38 cellular contexts compared by ENCODE assay signal in genomic region chr10:31422634-31423033, GRCh38.
"Had no signal": no experiment of that assay in that cellular context is flagged by ENCODE, and none has a peak within 500 bp of the region (broad histone marks: within the 10 kb centered on the region; RNA-seq: fewer than 3 reads in every experiment).

No MANE protein-coding gene starts in this region.

- H3K4me3 Mint-ChIP-seq: activated naive CD4-positive, alpha-beta T cell treated with anti-CD3 and anti-CD28 coated beads for 36 hours; activated naive CD4-positive, alpha-beta T cell treated with anti-CD3 and anti-CD28 coated beads, Interleukin-2, amount 10 ng/mL, durations not matched to agents 7 days and 5 days; activated naive CD8-positive, alpha-beta T cell; activated naive CD8-positive, alpha-beta T cell treated with anti-CD3 and anti-CD28 coated beads for 36 hours; activated naive CD8-positive, alpha-beta T cell treated with anti-CD3 and anti-CD28 coated beads, Interleukin-2, amount 10 ng/mL, durations not matched to agents 7 days and 5 days; activated naive CD8-positive, alpha-beta T cell treated with anti-CD3 and anti-CD28 coated beads, Interleukin-2, amount 50 U/mL, for 24 hours; activated T-cell treated with anti-CD3 and anti-CD28 coated beads, Interleukin-2, amount 50 U/mL, for 24 hours; activated T-cell treated with anti-CD3 and anti-CD28 coated beads, Interleukin-2, amount 50 U/mL, for 4 hours; activated T-cell treated with anti-CD3 and anti-CD28 coated beads, Interleukin-2, amount 50 U/mL, for 72 hours; activated T-helper 1 cell treated with anti-CD3 and anti-CD28 coated beads, Interleukin-12 subunit alpha, Interleukin-12 subunit beta, Interleukin-2, Interleukin-4 antibody, amounts not matched to agents 30 ng/mL and 10 ng/mL and 1 ng/mL, durations not matched to agents 14 hours and 24 hours and 36 hours; activated T-helper 17 cell treated with anti-CD3 and anti-CD28 coated beads, Interleukin-2, amount 50 U/mL, for 72 hours; brain; central memory CD8-positive, alpha-beta T cell had no signal

- H3K9me3 Mint-ChIP-seq: activated naive CD4-positive, alpha-beta T cell treated with anti-CD3 and anti-CD28 coated beads for 36 hours; activated naive CD4-positive, alpha-beta T cell treated with anti-CD3 and anti-CD28 coated beads, Interleukin-2, amount 10 ng/mL, durations not matched to agents 7 days and 5 days; activated naive CD4-positive, alpha-beta T cell treated with anti-CD3 and anti-CD28 coated beads, Interleukin-2, amount 50 U/mL, for 72 hours; activated naive CD8-positive, alpha-beta T cell treated with anti-CD3 and anti-CD28 coated beads for 36 hours; activated naive CD8-positive, alpha-beta T cell treated with anti-CD3 and anti-CD28 coated beads, Interleukin-2, amount 50 U/mL, for 24 hours; activated T-cell treated with anti-CD3 and anti-CD28 coated beads, Interleukin-2, amount 50 U/mL, for 4 hours; activated T-cell treated with anti-CD3 and anti-CD28 coated beads, Interleukin-2, amount 50 U/mL, for 72 hours; activated T-helper 1 cell treated with anti-CD3 and anti-CD28 coated beads, Interleukin-12 subunit alpha, Interleukin-12 subunit beta, Interleukin-2, Interleukin-4 antibody, amounts not matched to agents 30 ng/mL and 10 ng/mL and 1 ng/mL, durations not matched to agents 14 hours and 24 hours and 36 hours; activated T-helper 17 cell treated with anti-CD3 and anti-CD28 coated beads, Interleukin-2, amount 50 U/mL, for 72 hours; central memory CD8-positive, alpha-beta T cell had no signal

- H3K4me3 ChIP-seq: adrenal gland, ascending aorta, body of pancreas, breast epithelium, cardiac muscle cell had no signal

- H3K27me3 Mint-ChIP-seq: activated naive CD4-positive, alpha-beta T cell treated with anti-CD3 and anti-CD28 coated beads, Interleukin-2, amount 10 ng/mL, durations not matched to agents 7 days and 5 days; activated naive CD8-positive, alpha-beta T cell; activated naive CD8-positive, alpha-beta T cell treated with anti-CD3 and anti-CD28 coated beads for 36 hours; activated naive CD8-positive, alpha-beta T cell treated with anti-CD3 and anti-CD28 coated beads, Interleukin-2, amount 10 ng/mL, durations not matched to agents 7 days and 5 days; activated naive CD8-positive, alpha-beta T cell treated with anti-CD3 and anti-CD28 coated beads, Interleukin-2, amount 50 U/mL, for 24 hours; activated T-cell treated with anti-CD3 and anti-CD28 coated beads, Interleukin-2, amount 50 U/mL, for 24 hours; activated T-helper 17 cell treated with anti-CD3 and anti-CD28 coated beads, Interleukin-2, amount 50 U/mL, for 72 hours; brain; central memory CD8-positive, alpha-beta T cell had no signal

- FAIRE-seq: astrocyte, bronchial epithelial cell had no signal

- H3K4me1 Mint-ChIP-seq: activated naive CD4-positive, alpha-beta T cell treated with anti-CD3 and anti-CD28 coated beads, Interleukin-2, amount 10 ng/mL, durations not matched to agents 7 days and 5 days had no signal

- H3K9me3 ChIP-seq: adrenal gland, ascending aorta, body of pancreas, breast epithelium had no signal

- H3K4me1 ChIP-seq: body of pancreas, breast epithelium had no signal

- H3K36me3 ChIP-seq: adrenal gland, ascending aorta, brain microvascular endothelial cell, breast epithelium, cardiac muscle cell had no signal

- H3K27ac Mint-ChIP-seq: activated naive CD4-positive, alpha-beta T cell treated with anti-CD3 and anti-CD28 coated beads for 36 hours; activated naive CD4-positive, alpha-beta T cell treated with anti-CD3 and anti-CD28 coated beads, Interleukin-2, amount 10 ng/mL, durations not matched to agents 7 days and 5 days; activated naive CD4-positive, alpha-beta T cell treated with anti-CD3 and anti-CD28 coated beads, Interleukin-2, amount 50 U/mL, for 72 hours; activated naive CD8-positive, alpha-beta T cell treated with anti-CD3 and anti-CD28 coated beads for 36 hours; activated naive CD8-positive, alpha-beta T cell treated with anti-CD3 and anti-CD28 coated beads, Interleukin-2, amount 10 ng/mL, durations not matched to agents 7 days and 5 days; activated naive CD8-positive, alpha-beta T cell treated with anti-CD3 and anti-CD28 coated beads, Interleukin-2, amount 50 U/mL, for 24 hours; activated T-cell treated with anti-CD3 and anti-CD28 coated beads, Interleukin-2, amount 50 U/mL, for 24 hours; activated T-cell treated with anti-CD3 and anti-CD28 coated beads, Interleukin-2, amount 50 U/mL, for 72 hours; activated T-helper 1 cell treated with anti-CD3 and anti-CD28 coated beads, Interleukin-12 subunit alpha, Interleukin-12 subunit beta, Interleukin-2, Interleukin-4 antibody, amounts not matched to agents 30 ng/mL and 10 ng/mL and 1 ng/mL, durations not matched to agents 14 hours and 24 hours and 36 hours; activated T-helper 17 cell treated with anti-CD3 and anti-CD28 coated beads, Interleukin-2, amount 50 U/mL, for 72 hours; activated T-helper 2 cell treated with anti-CD3 and anti-CD28 coated beads, Interferon-gamma antibody, Interleukin-2, Interleukin-4, amounts not matched to agents 10 μg/mL and 5 μg/mL and 100 μg/mL, durations not matched to agents 14 hours and 24 hours and 36 hours had no signal

- DNase-seq: activated effector memory CD4-positive, alpha-beta T cell treated with anti-CD3 and anti-CD28 coated beads, Interleukin-2, amount 50 U/mL, for 16 hours; activated effector memory CD4-positive, alpha-beta T cell treated with Interleukin-2 at 50 U/mL for 16 hours; activated gamma-delta T cell; activated gamma-delta T cell treated with Interleukin-2 at 50 U/mL for 16 hours; activated naive CD4-positive, alpha-beta T cell treated with anti-CD3 and anti-CD28 coated beads for 36 hours; activated naive CD4-positive, alpha-beta T cell treated with anti-CD3 and anti-CD28 coated beads, Interleukin-2, amount 10 ng/mL, durations not matched to agents 7 days and 5 days; activated naive CD4-positive, alpha-beta T cell treated with anti-CD3 and anti-CD28 coated beads, Interleukin-2, amount 50 U/mL, for 16 hours; activated naive CD4-positive, alpha-beta T cell treated with Interleukin-2 at 50 U/mL for 16 hours; activated naive CD8-positive, alpha-beta T cell treated with anti-CD3 and anti-CD28 coated beads for 36 hours; activated naive CD8-positive, alpha-beta T cell treated with anti-CD3 and anti-CD28 coated beads, Interleukin-2, amount 10 ng/mL, durations not matched to agents 7 days and 5 days; activated naive CD8-positive, alpha-beta T cell treated with anti-CD3 and anti-CD28 coated beads, Interleukin-2, amount 50 U/mL, for 24 hours; activated T-cell treated with anti-CD3 and anti-CD28 coated beads, Interleukin-2, amount 50 U/mL, for 1 hour; activated T-cell treated with anti-CD3 and anti-CD28 coated beads, Interleukin-2, amount 50 U/mL, for 24 hours; activated T-cell treated with anti-CD3 and anti-CD28 coated beads, Interleukin-2, amount 50 U/mL, for 4 hours; activated T-cell treated with anti-CD3 and anti-CD28 coated beads, Interleukin-2, amount 50 U/mL, for 48 hours; activated T-cell treated with anti-CD3 and anti-CD28 coated beads, Interleukin-2, amount 50 U/mL, for 72 hours; adrenal gland; amniotic stem cell; amygdala; anterior cingulate cortex; aorta; body of pancreas; brain microvascular endothelial cell; caudate nucleus; central memory CD4-positive, alpha-beta T cell; cerebellar nuclear complex had no signal

- H3K27ac ChIP-seq: adrenal gland, ascending aorta, body of pancreas, brain microvascular endothelial cell, breast epithelium, cardiac muscle cell had no signal
